ENCODE assay signal across 8 cellular contexts in genomic region chr12:114625294-114625851, GRCh38. TPM values are rescaled to one million over a fixed set of nuclear protein-coding genes. Genes with fewer than 3 reads are reported as not detected.
A peak's percentile ranks its signal among the peaks of the same experiment; 100 is the strongest.
DNase-seq lines count a peak whose midpoint lies in the region; ATAC-seq and TF ChIP-seq lines count a peak whose summit lies in the region.

No MANE protein-coding gene starts in this region.

- H3K4me3 ChIP-seq in GM12864 (ENCODE audit: low read depth, low read length) = no peak overlapping the region
- H3K4me3 ChIP-seq in hepatocyte = no peak overlapping the region
- H3K4me3 ChIP-seq in CD4-positive, alpha-beta memory T cell (ENCODE audit: low read length in 2 of 2) = no peak overlapping the region

- H3K4me2 ChIP-seq in hepatocyte = no peak overlapping the region

- no peaks in the 10 kb centered on the region for H3K27me3 ChIP-seq in hepatocyte
- H3K27me3 ChIP-seq in CD4-positive, alpha-beta memory T cell (ENCODE audit: insufficient read depth, low read length) = no peaks in the 10 kb centered on the region

- WGBS in hepatocyte (ENCODE audit: low lambda C conversion rate, missing lambda C conversion rate) = 25% methylated on average over 7 of the region's 7 CpGs

- POLR2A ChIA-PET in CD4-positive, alpha-beta memory T cell (lab: Charles Lee; ENCODE audit: partially characterized antibody) = no interaction called here

- H2AFZ ChIP-seq in hepatocyte = no peak overlapping the region

- no peaks in the 10 kb centered on the region for H3K9me2 ChIP-seq in hepatocyte (replicated peaks; ENCODE audit: insufficient read depth)

- H3K27ac ChIP-seq in hepatocyte = no peak overlapping the region
- H3K27ac ChIP-seq in CD4-positive, alpha-beta memory T cell (ENCODE audit: low read depth, low read length) = no peak overlapping the region

- H3K27ac Mint-ChIP-seq in CD4-positive, alpha-beta memory T cell = no peak overlapping the region

- ATAC-seq in HG03135 (IDR thresholded peaks at IDR 0.05; ENCODE audit: unreplicated experiment) = no peak

- no peak overlapping the region for H3K4me3 Mint-ChIP-seq in CD4-positive, alpha-beta memory T cell

- no peaks in the 10 kb centered on the region for H3K36me3 Mint-ChIP-seq in CD4-positive, alpha-beta memory T cell

- DNase-seq in AG09319 (ENCODE audit: extremely low read depth, low read depth) (peak; percentile 39), GM12864 (ENCODE audit: low read depth) (peak; percentile 2), NCI-H2029 treated with DMSO at 0.1 percent for 48 hours (lab: John Stamatoyannopoulos, UW) (peak; percentile 58), hepatocyte (ENCODE audit: low spot score) (peak; percentile 87)
- peak; percentile 26 for DNase-seq in activated CD8-positive, alpha-beta memory T cell treated with anti-CD3 and anti-CD28 coated beads, Interleukin-2, amount 50 U/mL, for 4 hours
- peak; percentile 7 to 25 (median 13) for DNase-seq in stimulated activated CD4-positive, alpha-beta T cell treated with anti-CD3 and anti-CD28 coated beads, TNF-alpha, amount 100 ng/mL, for 48 hours (ENCODE audit: low read depth in 3 of 3)
- no peak for DNase-seq in CD4-positive, alpha-beta memory T cell

- H3K9me3 Mint-ChIP-seq in CD4-positive, alpha-beta memory T cell = peaks cover 0 to 3% (median 0%) of the 10 kb centered on the region in 8 donors

- intact Hi-C loops in CD4-positive, alpha-beta memory T cell (cut with micrococcal nuclease) = no loop called here

- peaks cover 4% of the 10 kb centered on the region for H3K4me1 ChIP-seq in hepatocyte (ENCODE audit: insufficient read depth)
- no peaks in the 10 kb centered on the region for H3K4me1 ChIP-seq in CD4-positive, alpha-beta memory T cell (ENCODE audit: insufficient read depth, low read length)

- TF ChIP-seq CTCF in AG09319 (IDR thresholded peaks at IDR 0.05; ENCODE audit: low read depth, low read length) (peak; percentile 89), GM12864 (IDR thresholded peaks at IDR 0.05; ENCODE audit: low read depth, low read length, missing control alignments) (peak; percentile 78), hepatocyte (IDR thresholded peaks at IDR 0.05; ENCODE audit: poor library complexity) (peak; percentile 86)

- CTCF ChIA-PET in CD4-positive, alpha-beta memory T cell (lab: Charles Lee; ENCODE audit: partially characterized antibody) = no interaction called here

- no peaks in the 10 kb centered on the region for H3K4me1 Mint-ChIP-seq in CD4-positive, alpha-beta memory T cell

- H3K9me3 ChIP-seq in hepatocyte (ENCODE audit: low read depth) = no peaks in the 10 kb centered on the region
- H3K9me3 ChIP-seq in CD4-positive, alpha-beta memory T cell (ENCODE audit: control insufficient read depth in 1 of 2, low read length in 2 of 2) = no peaks in the 10 kb centered on the region

- H4K20me1 ChIP-seq in hepatocyte (ENCODE audit: insufficient read depth, poor library complexity, severe bottlenecking) = no peaks in the 10 kb centered on the region

- peaks cover under 1 to 3% of the 10 kb centered on the region in 2 donors for H3K27me3 Mint-ChIP-seq in CD4-positive, alpha-beta memory T cell

- no peaks in the 10 kb centered on the region for H3K79me2 ChIP-seq in hepatocyte

- H3K36me3 ChIP-seq in hepatocyte (replicated peaks; ENCODE audit: insufficient read depth, low read depth) = no peaks in the 10 kb centered on the region
- H3K36me3 ChIP-seq in CD4-positive, alpha-beta memory T cell (ENCODE audit: insufficient read depth, low read length) = no peaks in the 10 kb centered on the region

RNA-seq across cellular contexts. Expression of gene TBX3, which starts 58.6 kb away (rescaled TPM):
- 133 and 142 TPM in 2 replicates for total RNA-seq in hepatocyte
- polyA plus RNA-seq in hepatocyte = 108 and 109 TPM in 2 replicates
- total RNA-seq in CD4-positive, alpha-beta memory T cell = not detected
- polyA plus RNA-seq in CD4-positive, alpha-beta memory T cell = not detected

Comparison
In these comparisons a context has a peak if more than half of its experiments do, and no peak if none do; other contexts are left out.
1. DNase-seq: peak in AG09319 (single experiment), GM12864 (single experiment), NCI-H2029 treated with DMSO at 0.1 percent for 48 hours (single experiment), activated CD8-positive, alpha-beta memory T cell treated with anti-CD3 and anti-CD28 coated beads, Interleukin-2, amount 50 U/mL, for 4 hours (single experiment), hepatocyte (single experiment) and stimulated activated CD4-positive, alpha-beta T cell treated with anti-CD3 and anti-CD28 coated beads, TNF-alpha, amount 100 ng/mL, for 48 hours (3 of 3); none in CD4-positive, alpha-beta memory T cell (0 of 5).
2. RNA of gene TBX3, which starts 58.6 kb away (total RNA-seq): 133 to 142 TPM in hepatocyte; not detected in CD4-positive, alpha-beta memory T cell; every median in the first group is over 100 times any median in the second.
3. Peak in every context shown above with its lines, with median percentiles within 50 percentile points of each other: CTCF ChIP-seq.